Comparison of ENCODE assay signal across 21 cellular contexts in genomic region chr16:86110134-86110533, GRCh38.
"Had no signal": no experiment of that assay in that cellular context is flagged by ENCODE, and none has a peak within 500 bp of the region (broad histone marks: within the 10 kb centered on the region; RNA-seq: fewer than 3 reads in every experiment).

No MANE protein-coding gene starts in this region.

- H3K9me3 Mint-ChIP-seq: endodermal cell had no signal

- H3K4me1 ChIP-seq: esophagus squamous epithelium, gastrocnemius medialis, heart right ventricle, left lung, lower lobe of right lung had no signal

- H3K4me1 Mint-ChIP-seq: endodermal cell had no signal

- H3K4me3 ChIP-seq: esophagus squamous epithelium, gastrocnemius medialis, heart right ventricle, left lung, lower lobe of right lung had no signal

- H3K27ac Mint-ChIP-seq: dendritic cell treated with granulocyte-macrophage colony-stimulating factor and Interleukin-4, amounts not matched to agents 40 ng/mL and 50 ng/mL, for 4 days; effector memory CD8-positive, alpha-beta T cell; endodermal cell had no signal

- H3K36me3 ChIP-seq: esophagus squamous epithelium, gastrocnemius medialis, heart right ventricle, left lung, lower lobe of right lung had no signal

- DNase-seq: cortex of kidney; effector CD8-positive, alpha-beta T cell; effector memory CD8-positive, alpha-beta T cell; endodermal cell; erythroblast; esophagus squamous epithelium; foreskin fibroblast; foreskin melanocyte; gastrocnemius medialis; glutamatergic neuron; heart right ventricle; hippocampal formation; left cardiac atrium; left lung; left ventricle myocardium superior; lower lobe of right lung; mesenchymal stem cell; midbrain; naive thymus-derived CD4-positive, alpha-beta T cell had no signal

- H3K4me3 Mint-ChIP-seq: dendritic cell treated with granulocyte-macrophage colony-stimulating factor and Interleukin-4, amounts not matched to agents 40 ng/mL and 50 ng/mL, for 4 days; effector memory CD8-positive, alpha-beta T cell; endodermal cell; naive thymus-derived CD4-positive, alpha-beta T cell had no signal

- H3K27ac ChIP-seq: epithelial cell of prostate, esophagus squamous epithelium, gastrocnemius medialis, heart right ventricle, left lung, lower lobe of right lung had no signal

- H3K9me3 ChIP-seq: esophagus squamous epithelium, gastrocnemius medialis, left lung, lower lobe of right lung had no signal
